Comparison of ENCODE assay signal across 24 cellular contexts in the genomic region with DNA sequence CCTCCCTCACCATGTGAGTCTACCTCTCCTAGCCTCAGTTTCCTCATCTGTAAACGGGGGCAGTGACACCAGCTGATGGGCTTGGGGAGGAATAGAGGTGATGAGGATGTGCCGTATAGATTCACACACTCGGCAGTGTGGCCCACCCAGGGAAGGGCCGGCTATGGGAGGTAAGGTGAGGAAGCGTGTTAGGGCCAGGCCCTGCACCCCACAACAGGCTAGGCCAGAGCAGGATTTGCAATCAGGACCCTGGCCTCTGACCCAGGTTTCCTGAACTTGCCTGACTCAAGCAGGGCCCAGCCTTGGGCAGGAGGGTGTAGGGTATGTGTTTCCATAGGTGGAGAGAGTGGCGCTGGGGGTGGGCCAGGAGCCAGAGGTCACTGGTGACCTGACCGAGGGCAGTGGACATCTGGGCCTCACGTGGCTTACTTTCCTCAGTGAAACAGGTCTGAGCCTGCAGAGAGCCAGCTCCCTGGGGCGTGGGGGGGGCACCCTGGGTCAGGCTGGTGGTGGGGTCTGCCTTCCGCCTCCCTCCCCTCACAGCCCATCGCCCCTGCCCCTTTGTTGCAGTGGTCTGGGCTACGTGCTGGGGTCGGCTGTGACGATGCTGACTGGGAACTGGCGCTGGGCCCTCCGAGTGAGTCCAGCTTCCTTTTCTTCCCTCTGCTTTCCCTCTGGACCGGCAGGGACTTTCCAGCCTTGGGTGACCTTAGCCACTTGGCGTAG. TPM values are rescaled to one million over a fixed set of nuclear protein-coding genes. Genes with fewer than 3 reads are reported as not detected.
"Had no signal": no experiment of that assay in that cellular context is flagged by ENCODE, and none has a peak within 500 bp of the region (broad histone marks: within the 10 kb centered on the region; RNA-seq: fewer than 3 reads in every experiment).

No MANE protein-coding gene starts in this region.

- H3K27me3 Mint-ChIP-seq: effector memory CD8-positive, alpha-beta T cell had no signal

- H3K4me1 ChIP-seq: psoas muscle, uterus had no signal

- H3K27me3 ChIP-seq: brain microvascular endothelial cell, dorsolateral prefrontal cortex, heart right ventricle, ovary, right atrium auricular region, transverse colon, uterus had no signal

- H3K9me3 ChIP-seq: esophagus squamous epithelium, heart right ventricle, ovary, psoas muscle, right atrium auricular region, transverse colon, uterus had no signal

- H3K27ac ChIP-seq: brain microvascular endothelial cell, dorsolateral prefrontal cortex, ovary, psoas muscle, right atrium auricular region, transverse colon, uterus had no signal

- H3K36me3 ChIP-seq: brain microvascular endothelial cell, esophagus squamous epithelium, heart right ventricle, ovary, right atrium auricular region, transverse colon, uterus had no signal

- H3K27ac Mint-ChIP-seq: activated naive CD4-positive, alpha-beta T cell treated with anti-CD3 and anti-CD28 coated beads, Interleukin-2, amount 50 U/mL, for 72 hours; activated T-helper 1 cell treated with anti-CD3 and anti-CD28 coated beads, Interleukin-12 subunit alpha, Interleukin-12 subunit beta, Interleukin-2, Interleukin-4 antibody, amounts not matched to agents 30 ng/mL and 10 ng/mL and 1 ng/mL, durations not matched to agents 14 hours and 24 hours and 36 hours; mesothelial cell of epicardium; natural killer cell had no signal

- ATAC-seq: activated CD8-positive, alpha-beta T cell treated with anti-CD3 and anti-CD28 coated beads, Interleukin-2, amount 10 ng/mL, durations not matched to agents 7 days and 5 days; activated naive CD4-positive, alpha-beta T cell treated with anti-CD3 and anti-CD28 coated beads, Interleukin-2, amount 50 U/mL, for 72 hours; effector memory CD8-positive, alpha-beta T cell; natural killer cell; psoas muscle had no signal

- H3K9me3 Mint-ChIP-seq: activated naive CD4-positive, alpha-beta T cell treated with anti-CD3 and anti-CD28 coated beads, Interleukin-2, amount 50 U/mL, for 72 hours; activated T-helper 1 cell treated with anti-CD3 and anti-CD28 coated beads, Interleukin-12 subunit alpha, Interleukin-12 subunit beta, Interleukin-2, Interleukin-4 antibody, amounts not matched to agents 30 ng/mL and 10 ng/mL and 1 ng/mL, durations not matched to agents 14 hours and 24 hours and 36 hours; effector memory CD8-positive, alpha-beta T cell; mesothelial cell of epicardium; natural killer cell had no signal

- DNase-seq: activated CD4-positive, alpha-beta T cell treated with anti-CD3 and anti-CD28 coated beads for 1 hour; activated CD4-positive, alpha-beta T cell treated with anti-CD3 and anti-CD28 coated beads, Interleukin-2, amount 50 U/mL, for 1 hour; activated CD8-positive, alpha-beta T cell treated with anti-CD3 and anti-CD28 coated beads, Interleukin-2, amount 10 ng/mL, durations not matched to agents 7 days and 5 days; activated gamma-delta T cell; aorta; brain microvascular endothelial cell; caudate nucleus; dorsolateral prefrontal cortex; effector memory CD8-positive, alpha-beta T cell; esophagus squamous epithelium; natural killer cell; ovary; stimulated activated CD4-positive, alpha-beta T cell treated with anti-CD3 and anti-CD28 coated beads, Interleukin-1b, Interleukin-23, amount 100 ng/mL, for 48 hours; transverse colon; uterus had no signal

- H3K4me3 ChIP-seq: dorsolateral prefrontal cortex, esophagus squamous epithelium, heart right ventricle, lung, ovary, psoas muscle, right atrium auricular region, transverse colon, uterus had no signal

- H3K4me3 Mint-ChIP-seq: activated CD8-positive, alpha-beta T cell treated with anti-CD3 and anti-CD28 coated beads, Interleukin-2, amount 10 ng/mL, durations not matched to agents 7 days and 5 days; activated T-helper 1 cell treated with anti-CD3 and anti-CD28 coated beads, Interleukin-12 subunit alpha, Interleukin-12 subunit beta, Interleukin-2, Interleukin-4 antibody, amounts not matched to agents 30 ng/mL and 10 ng/mL and 1 ng/mL, durations not matched to agents 14 hours and 24 hours and 36 hours; effector memory CD8-positive, alpha-beta T cell; mesothelial cell of epicardium; natural killer cell had no signal

- H3K36me3 Mint-ChIP-seq: activated naive CD4-positive, alpha-beta T cell treated with anti-CD3 and anti-CD28 coated beads, Interleukin-2, amount 50 U/mL, for 72 hours; mesothelial cell of epicardium; natural killer cell had no signal

RNA-seq across cellular contexts. Expression of gene SPNS3, which starts 12.7 kb away (rescaled TPM):
- total RNA-seq: mesothelial cell of epicardium, psoas muscle, right atrium auricular region, skeletal muscle tissue, transverse colon had no signal
- polyA plus RNA-seq: keratinocyte had no signal

RNA-seq across cellular contexts. Expression of gene SPNS2, which starts 52.2 kb away (rescaled TPM):
- total RNA-seq: activated T-helper 1 cell treated with anti-CD3 and anti-CD28 coated beads, Interleukin-12 subunit alpha, Interleukin-12 subunit beta, Interleukin-2, Interleukin-4 antibody, amounts not matched to agents 30 ng/mL and 10 ng/mL and 1 ng/mL, durations not matched to agents 14 hours and 24 hours and 36 hours had no signal
